Comparison of ENCODE assay signal across 27 cellular contexts in the genomic region with DNA sequence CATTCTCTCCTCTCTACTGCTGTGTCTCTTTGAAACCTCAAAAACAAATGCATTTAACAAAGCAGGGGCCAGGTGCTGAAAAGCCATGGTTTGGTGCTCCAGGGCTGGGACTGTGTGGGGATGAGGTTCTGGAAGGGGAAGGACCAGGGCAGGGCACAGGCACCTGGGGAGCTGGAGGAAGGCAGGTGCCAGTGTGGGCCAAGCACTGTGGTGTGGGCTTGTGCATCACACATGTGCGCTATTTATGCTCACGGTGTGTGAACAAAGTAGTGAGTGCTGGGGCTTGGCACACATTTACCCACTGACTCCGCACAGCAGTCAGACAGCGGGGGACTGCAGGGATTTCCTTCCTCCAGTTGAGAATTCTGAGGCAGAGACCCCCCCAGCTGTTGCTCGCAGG. TPM values are rescaled to one million over a fixed set of nuclear protein-coding genes. Genes with fewer than 3 reads are reported as not detected.
"Had no signal": no experiment of that assay in that cellular context is flagged by ENCODE, and none has a peak within 500 bp of the region (broad histone marks: within the 10 kb centered on the region; RNA-seq: fewer than 3 reads in every experiment).

No MANE protein-coding gene starts in this region.

- H3K27ac Mint-ChIP-seq: activated B cell treated with CpG ODN at 0.5 μM for 24 hours; activated CD4-positive, alpha-beta T cell treated with anti-CD3 and anti-CD28 coated beads, Interleukin-2, amount 10 ng/mL, durations not matched to agents 24 days and 14 days; activated CD8-positive, alpha-beta memory T cell treated with anti-CD3 and anti-CD28 coated beads, Interleukin-2, amount 10 ng/mL, durations not matched to agents 7 days and 5 days; activated naive CD4-positive, alpha-beta T cell treated with anti-CD3 and anti-CD28 coated beads for 36 hours; activated T-helper 17 cell treated with anti-CD3 and anti-CD28 coated beads, Interleukin-2, amount 50 U/mL, for 72 hours; IgD-negative memory B cell had no signal

- H3K4me3 ChIP-seq: SK-N-MC had no signal

- H3K4me1 Mint-ChIP-seq: activated B cell treated with CpG ODN at 0.5 μM for 24 hours had no signal

- DNase-seq: activated B cell treated with CpG ODN at 0.5 μM for 24 hours; activated CD4-positive, alpha-beta T cell treated with anti-CD3 and anti-CD28 coated beads for 1 hour; activated CD4-positive, alpha-beta T cell treated with anti-CD3 and anti-CD28 coated beads, Interleukin-2, amount 10 ng/mL, durations not matched to agents 24 days and 14 days; activated CD4-positive, alpha-beta T cell treated with anti-CD3 and anti-CD28 coated beads, Interleukin-2, amount 50 U/mL, for 48 hours; activated CD8-positive, alpha-beta memory T cell treated with anti-CD3 and anti-CD28 coated beads, Interleukin-2, amount 10 ng/mL, durations not matched to agents 7 days and 5 days; activated gamma-delta T cell; activated naive CD4-positive, alpha-beta T cell treated with anti-CD3 and anti-CD28 coated beads for 36 hours; activated T-cell treated with anti-CD3 and anti-CD28 coated beads, Interleukin-2, amount 50 U/mL, for 4 hours; brain microvascular endothelial cell; cerebellar nuclear complex; KG1; NCI-H1417 treated with DMSO at 0.1 percent for 48 hours; NCI-H1694; NCI-H2029; NCI-H2107; NCI-H345; NCI-H510A; NCI-H526 treated with DMSO at 0.1 percent for 48 hours; NCI-H82; T-cell; T-helper 2 cell; T1000 had no signal

- H3K36me3 Mint-ChIP-seq: IgD-negative memory B cell had no signal

- ATAC-seq: activated CD8-positive, alpha-beta memory T cell treated with anti-CD3 and anti-CD28 coated beads, Interleukin-2, amount 10 ng/mL, durations not matched to agents 7 days and 5 days; activated T-cell treated with anti-CD3 and anti-CD28 coated beads, Interleukin-2, amount 50 U/mL, for 4 hours; activated T-helper 17 cell treated with anti-CD3 and anti-CD28 coated beads, Interleukin-2, amount 50 U/mL, for 72 hours; T-cell had no signal

- H3K4me3 Mint-ChIP-seq: activated B cell treated with CpG ODN at 0.5 μM for 24 hours; activated CD4-positive, alpha-beta T cell treated with anti-CD3 and anti-CD28 coated beads, Interleukin-2, amount 10 ng/mL, durations not matched to agents 24 days and 14 days; activated CD8-positive, alpha-beta memory T cell treated with anti-CD3 and anti-CD28 coated beads, Interleukin-2, amount 10 ng/mL, durations not matched to agents 7 days and 5 days; activated naive CD4-positive, alpha-beta T cell treated with anti-CD3 and anti-CD28 coated beads for 36 hours; activated T-cell treated with anti-CD3 and anti-CD28 coated beads, Interleukin-2, amount 50 U/mL, for 4 hours; activated T-helper 17 cell treated with anti-CD3 and anti-CD28 coated beads, Interleukin-2, amount 50 U/mL, for 72 hours; T-cell had no signal

- H3K27ac ChIP-seq: brain microvascular endothelial cell, SK-N-MC had no signal

- H3K27me3 ChIP-seq: brain microvascular endothelial cell had no signal

- H3K36me3 ChIP-seq: brain microvascular endothelial cell had no signal

- H3K9me3 Mint-ChIP-seq: activated B cell treated with CpG ODN at 0.5 μM for 24 hours; activated CD4-positive, alpha-beta T cell treated with anti-CD3 and anti-CD28 coated beads, Interleukin-2, amount 10 ng/mL, durations not matched to agents 24 days and 14 days; activated naive CD4-positive, alpha-beta T cell treated with anti-CD3 and anti-CD28 coated beads for 36 hours; activated T-cell treated with anti-CD3 and anti-CD28 coated beads, Interleukin-2, amount 50 U/mL, for 4 hours; activated T-helper 17 cell treated with anti-CD3 and anti-CD28 coated beads, Interleukin-2, amount 50 U/mL, for 72 hours; IgD-negative memory B cell; T-cell had no signal

- H3K27me3 Mint-ChIP-seq: activated CD4-positive, alpha-beta T cell treated with anti-CD3 and anti-CD28 coated beads, Interleukin-2, amount 10 ng/mL, durations not matched to agents 24 days and 14 days; activated T-helper 17 cell treated with anti-CD3 and anti-CD28 coated beads, Interleukin-2, amount 50 U/mL, for 72 hours; T-cell had no signal

RNA-seq across cellular contexts. Expression of a gene that starts 10.1 kb away (rescaled TPM):
- total RNA-seq: activated B cell treated with CpG ODN at 0.5 μM for 24 hours, LHCN-M2, OCI-LY7 had no signal
